In the genomic region with DNA sequence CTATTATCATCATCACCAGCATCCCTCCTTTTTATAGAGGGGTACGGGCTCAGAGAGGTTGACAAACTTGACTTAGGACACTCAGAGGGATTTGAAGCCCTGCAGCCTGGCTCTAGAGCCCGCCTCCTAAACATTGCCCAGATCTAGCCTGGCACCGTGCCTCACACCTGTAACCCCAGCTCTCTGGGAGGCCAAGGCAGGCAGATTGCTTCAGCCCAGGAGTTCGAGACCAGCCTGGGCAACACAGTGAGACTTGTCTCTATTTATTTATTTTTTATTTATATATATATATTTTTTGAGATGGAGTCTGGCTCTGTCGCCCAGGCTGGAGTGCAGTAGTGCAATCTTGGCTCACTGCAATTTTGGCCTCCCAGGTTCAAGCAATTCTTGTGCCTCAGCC, we compare ENCODE assay signal across 22 cellular contexts. TPM values are rescaled to one million over a fixed set of nuclear protein-coding genes. Genes with fewer than 3 reads are reported as not detected.
DNase-seq lines count a peak whose midpoint lies in the region; ATAC-seq and TF ChIP-seq lines count a peak whose summit lies in the region.
"Had no signal": no experiment of that assay in that cellular context is flagged by ENCODE, and none has a peak within 500 bp of the region (broad histone marks: within the 10 kb centered on the region; RNA-seq: fewer than 3 reads in every experiment).

No MANE protein-coding gene starts in this region.

- H3K36me3 Mint-ChIP-seq in dendritic cell treated with granulocyte-macrophage colony-stimulating factor and Interleukin-4, amounts not matched to agents 40 ng/mL and 50 ng/mL, for 4 days (ENCODE audit: low read depth): peaks cover 8% of the 10 kb centered on the region
- H3K36me3 Mint-ChIP-seq: IgD-negative memory B cell had no signal

- no peaks in the 10 kb centered on the region for H3K36me3 ChIP-seq in right atrium auricular region

- H3K27me3 ChIP-seq in right atrium auricular region (no peaks in the 10 kb centered on the region), right cardiac atrium (ENCODE audit: control insufficient read depth, insufficient read depth) (no peaks in the 10 kb centered on the region)

- peak; percentile 54 for DNase-seq in right atrium auricular region (ENCODE audit: low spot score)
- no peak for DNase-seq in right cardiac atrium
- DNase-seq in left lobe of liver (ENCODE audit: low spot score): no peak
- DNase-seq in posterior vena cava (ENCODE audit: low spot score): peak; percentile 58
- DNase-seq in NCI-H1417 treated with DMSO at 0.1 percent for 48 hours (lab: John Stamatoyannopoulos, UW): no peak
- no peak for DNase-seq in activated CD4-positive, CD25-positive, alpha-beta regulatory T cell treated with anti-CD3 and anti-CD28 coated beads, Interleukin-2, amount 50 U/mL, for 72 hours
- DNase-seq: AML-193; CD8-positive, alpha-beta memory T cell; DMS153; DMS79; GF-D8; GM23248; HCEC 1CT; KBM-7 had no signal

- H3K27ac ChIP-seq in right atrium auricular region (no peak overlapping the region), right cardiac atrium (ENCODE audit: low read length) (no peak overlapping the region)
- H3K27ac ChIP-seq: 22Rv1, A549, C4-2B, GM23248, HL-60 had no signal

- H3K4me3 Mint-ChIP-seq in dendritic cell treated with granulocyte-macrophage colony-stimulating factor and Interleukin-4, amounts not matched to agents 40 ng/mL and 50 ng/mL, for 4 days: no peak overlapping the region

- H3K9me3 Mint-ChIP-seq in dendritic cell treated with granulocyte-macrophage colony-stimulating factor and Interleukin-4, amounts not matched to agents 40 ng/mL and 50 ng/mL, for 4 days: no peaks in the 10 kb centered on the region
- H3K9me3 Mint-ChIP-seq: CD8-positive, alpha-beta memory T cell; IgD-negative memory B cell had no signal

- intact Hi-C loops in right cardiac atrium (cut with DNase I) (no loop called here), posterior vena cava (cut with DNase I) (no loop called here)
- intact Hi-C loops in dendritic cell treated with granulocyte-macrophage colony-stimulating factor and Interleukin-4, amounts not matched to agents 40 ng/mL and 50 ng/mL, for 4 days (cut with micrococcal nuclease): no loop called here

- H3K9me3 ChIP-seq in right atrium auricular region (no peaks in the 10 kb centered on the region), right cardiac atrium (ENCODE audit: control insufficient read depth, low read length) (no peaks in the 10 kb centered on the region)
- H3K9me3 ChIP-seq: A549, Caco-2 had no signal

- H3K4me1 ChIP-seq in right atrium auricular region (no peaks in the 10 kb centered on the region), right cardiac atrium (ENCODE audit: control insufficient read depth, insufficient read depth, low read length) (no peaks in the 10 kb centered on the region)
- H3K4me1 ChIP-seq: A549, Caco-2 had no signal

- peak overlapping the region; percentile 35 for H3K27ac Mint-ChIP-seq in dendritic cell treated with granulocyte-macrophage colony-stimulating factor and Interleukin-4, amounts not matched to agents 40 ng/mL and 50 ng/mL, for 4 days
- H3K27ac Mint-ChIP-seq: IgD-negative memory B cell had no signal

- H3K4me3 ChIP-seq in right atrium auricular region (no peak overlapping the region), right cardiac atrium (ENCODE audit: low read length) (no peak overlapping the region)
- H3K4me3 ChIP-seq: A549, GM23248 had no signal

- peaks cover 29% of the 10 kb centered on the region for H3K4me1 Mint-ChIP-seq in dendritic cell treated with granulocyte-macrophage colony-stimulating factor and Interleukin-4, amounts not matched to agents 40 ng/mL and 50 ng/mL, for 4 days (ENCODE audit: low read depth)

- H3K27me3 Mint-ChIP-seq in dendritic cell treated with granulocyte-macrophage colony-stimulating factor and Interleukin-4, amounts not matched to agents 40 ng/mL and 50 ng/mL, for 4 days: no peaks in the 10 kb centered on the region
- H3K27me3 Mint-ChIP-seq: CD8-positive, alpha-beta memory T cell; IgD-negative memory B cell had no signal

- TF ChIP-seq CTCF in right atrium auricular region (IDR thresholded peaks at IDR 0.05): no peak

- ATAC-seq in right cardiac atrium (no peak), left lobe of liver (peak; percentile 42), GM21515 (IDR thresholded peaks at IDR 0.05; ENCODE audit: unreplicated experiment) (no peak)

- 97% methylated on average over 5 of the region's 5 CpGs for WGBS in right cardiac atrium

RNA-seq across cellular contexts. Expression of a gene that starts 6.3 kb away (rescaled TPM):
- total RNA-seq in right atrium auricular region (10 to 100 TPM; 27.0 to 32.0 TPM), right cardiac atrium (10 to 100 TPM; 28.7 to 39.3 (median 34.3) TPM), left lobe of liver (19.6 TPM), posterior vena cava (10 to 100 TPM; 37.2 to 50.4 TPM)
- 24.6 TPM for polyA plus RNA-seq in right cardiac atrium

Comparison
In these comparisons a context has a peak if more than half of its experiments do, and no peak if none do; other contexts are left out.
1. DNase-seq: peak in right atrium auricular region (single experiment) and posterior vena cava (single experiment); none in right cardiac atrium (0 of 3), left lobe of liver (single experiment), NCI-H1417 treated with DMSO at 0.1 percent for 48 hours (single experiment) and activated CD4-positive, CD25-positive, alpha-beta regulatory T cell treated with anti-CD3 and anti-CD28 coated beads, Interleukin-2, amount 50 U/mL, for 72 hours (single experiment).